17 cellular contexts compared by ENCODE assay signal in genomic region chr3:195760345-195760983, GRCh38. TPM values are rescaled to one million over a fixed set of nuclear protein-coding genes. Genes with fewer than 3 reads are reported as not detected.
DNase-seq lines count a peak whose midpoint lies in the region; ATAC-seq and TF ChIP-seq lines count a peak whose summit lies in the region.
"Had no signal": no experiment of that assay in that cellular context is flagged by ENCODE, and none has a peak within 500 bp of the region (broad histone marks: within the 10 kb centered on the region; RNA-seq: fewer than 3 reads in every experiment).

No MANE protein-coding gene starts in this region.

- intact Hi-C loops in Panc1 (cut with micrococcal nuclease; ENCODE audit: unreplicated experiment), result no loop called here

- CTCF ChIA-PET in Panc1 (lab: Charles Lee), result interaction anchor here (0.7 kb wide), 1 partner anchor 871 kb away, joined by 9 read pairs; no protein-coding TSS in a partner anchor

- no peak overlapping the region for H3K4me3 ChIP-seq in Panc1 (ENCODE audit: low read depth in 2 of 2, low read length in 2 of 2)

- peak; percentile 52; the same call in 1 of the 2 replicates for ATAC-seq in Panc1
- ATAC-seq: esophagus mucosa, SK-N-SH treated with all-trans-retinoic acid at 6 μM for 48 hours had no signal

- in situ Hi-C loops in Panc1 (cut with HindIII; ENCODE audit: low pct_unique_long_range_greater_than_20kb, low sequenced_read_pairs), result no loop called here

- no peaks in the 10 kb centered on the region for H3K36me3 ChIP-seq in Panc1 (ENCODE audit: control insufficient read depth, insufficient read depth, low read length)
- H3K36me3 ChIP-seq: WERI-Rb-1 had no signal

- H3K27ac ChIP-seq in Panc1 (ENCODE audit: low read length), result no peak overlapping the region
- H3K27ac ChIP-seq: C4-2B, WERI-Rb-1 had no signal

- H3K4me1 ChIP-seq in Panc1 (ENCODE audit: control insufficient read depth, insufficient read depth, low read length), result no peaks in the 10 kb centered on the region; the same call in 1 of the 2 replicates

- BruUV-seq in Panc1 (replicated peaks; lab: Mats Ljungman, UMichigan), result no TSS peak

- no peaks in the 10 kb centered on the region for H3K9me3 ChIP-seq in Panc1 (ENCODE audit: control insufficient read depth, insufficient read depth, low read depth, low read length)

- TF ChIP-seq CTCF in Panc1 (IDR thresholded peaks at IDR 0.05), result no peak
- TF ChIP-seq CTCF in GM10266 (IDR thresholded peaks at IDR 0.05; ENCODE audit: control insufficient read depth, insufficient read depth, low read depth, missing control alignments), result no peak

- peak; percentile 60 for DNase-seq in DMS 273 (lab: John Stamatoyannopoulos, UW; ENCODE audit: unreplicated experiment)
- DNase-seq in Panc1 (ENCODE audit: low read depth, low spot score), result no peak
- DNase-seq in inferior parietal cortex (ENCODE audit: extremely low spot score), result peak; percentile 8
- DNase-seq in putamen (ENCODE audit: low spot score), result peak; percentile 39
- DNase-seq in NCI-H510A (lab: John Stamatoyannopoulos, UW), result no peak
- DNase-seq in EL, result no peak
- no peak for DNase-seq in iPS-NIHi11 (ENCODE audit: low spot score)
- DNase-seq in GM10266 (ENCODE audit: extremely low spot score), result no peak
- DNase-seq: hippocampal formation, trophoblast cell, WERI-Rb-1 had no signal

- 0 out of 2 replicates have a peak, but pooled peaks cover 2% of the 10 kb centered on the region for H3K27me3 ChIP-seq in Panc1 (ENCODE audit: control insufficient read depth, insufficient read depth, low read length)

- POLR2A ChIA-PET in Panc1 (lab: Charles Lee), result no interaction called here

RNA-seq across cellular contexts. Expression of gene MUC20, which starts 39.7 kb away (rescaled TPM):
- total RNA-seq in Panc1 (2021; ENCODE audit: unreplicated experiment), result not detected
- not detected for polyA plus RNA-seq in Panc1 (2012; ENCODE audit: insufficient read length)
- total RNA-seq: Daoy had no signal

RNA-seq across cellular contexts. Expression of gene MUC4, which starts 51.3 kb away (rescaled TPM):
- 0.03 TPM for total RNA-seq in Panc1 (2021; ENCODE audit: unreplicated experiment)
- polyA plus RNA-seq in Panc1 (2012; ENCODE audit: insufficient read length), result not detected
- total RNA-seq: Daoy, lung microvascular endothelial cell, osteocyte had no signal

Comparison
In these comparisons a context has a peak if more than half of its experiments do, and no peak if none do; other contexts are left out.
1. DNase-seq: peak in DMS 273 (single experiment), inferior parietal cortex (single experiment) and putamen (single experiment); none in Panc1 (single experiment), NCI-H510A (single experiment), EL (single experiment), iPS-NIHi11 (single experiment) and GM10266 (single experiment).